ENCODE assay signal across 22 cellular contexts in the genomic region with DNA sequence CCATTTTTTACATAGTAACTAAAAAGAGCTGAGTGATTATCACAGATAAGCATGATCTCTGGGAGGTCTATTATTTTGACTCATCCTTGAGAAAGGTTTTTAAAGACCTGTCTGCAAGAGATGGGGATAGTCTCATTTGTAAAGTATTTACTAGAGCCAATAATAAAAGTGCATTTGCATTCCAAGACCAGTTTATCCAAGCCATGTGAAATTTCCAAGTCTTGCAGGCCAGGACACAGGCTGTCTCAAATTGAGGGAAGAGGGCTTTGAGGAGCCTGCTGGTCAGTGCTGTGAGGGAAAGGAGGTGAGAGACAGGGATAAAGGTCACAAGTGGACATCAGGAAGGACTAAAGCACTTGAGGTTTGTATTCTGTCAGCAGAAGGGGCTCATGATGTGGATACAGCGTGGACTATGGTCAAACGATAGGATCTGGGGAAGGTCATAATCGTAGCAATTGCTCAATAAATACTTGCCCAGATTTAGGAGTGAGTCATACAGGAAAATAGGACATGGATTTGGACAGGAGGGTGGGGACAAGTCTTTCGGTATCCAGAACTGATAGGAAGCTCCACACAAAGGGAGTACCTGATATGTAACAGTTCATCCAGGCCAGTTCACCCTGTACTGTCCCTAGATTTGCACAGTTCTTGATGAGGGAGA. TPM values are rescaled to one million over a fixed set of nuclear protein-coding genes. Genes with fewer than 3 reads are reported as not detected.
A peak's percentile ranks its signal among the peaks of the same experiment; 100 is the strongest.
DNase-seq lines count a peak whose midpoint lies in the region; ATAC-seq, FAIRE-seq and TF ChIP-seq lines count a peak whose summit lies in the region.
"Had no signal": no experiment of that assay in that cellular context is flagged by ENCODE, and none has a peak within 500 bp of the region (broad histone marks: within the 10 kb centered on the region; RNA-seq: fewer than 3 reads in every experiment).

No MANE protein-coding gene starts in this region.

- CTCF ChIA-PET in H1 (lab: Charles Lee; ENCODE audit: partially characterized antibody) (no interaction called here), HepG2 (lab: Yijun Ruan, JAX; ENCODE audit: low intra/inter-chr PET ratio, low total read pairs) (no interaction called here), Calu3 (lab: Charles Lee) (no interaction called here)

- no peak for TF ChIP-seq POLR2A in H1 (IDR thresholded peaks at IDR 0.05; ENCODE audit: control extremely low read depth in 1 of 2, low read depth in 2 of 2, low read length in 2 of 2)
- TF ChIP-seq POLR2A in HepG2 (IDR thresholded peaks at IDR 0.05; ENCODE audit: insufficient read depth in 1 of 2, low read depth in 2 of 2, low read length in 2 of 2) = no peak

- BruUV-seq in HepG2 (replicated peaks; lab: Mats Ljungman, UMichigan) (no TSS peak), Calu3 (replicated peaks; lab: Mats Ljungman, UMichigan) (no TSS peak)

- H2AK5ac ChIP-seq in H1 (ENCODE audit: low read depth, low read length) = no peak overlapping the region

- H3K36me3 ChIP-seq in H1 (ENCODE audit: control insufficient read depth in 2 of 4, insufficient read depth in 4 of 4, low read length in 3 of 4) = no peaks in the 10 kb centered on the region; a peak in 1 of 8 replicates
- H3K36me3 ChIP-seq in HepG2 (replicated peaks in 1 of 2; ENCODE audit: control insufficient read depth in 1 of 2, insufficient read depth in 2 of 2, low read length in 2 of 2) = no peaks in the 10 kb centered on the region
- H3K36me3 ChIP-seq: gastrocnemius medialis, HAP-1, neural progenitor cell, suprapubic skin, WERI-Rb-1 had no signal

- no peaks in the 10 kb centered on the region for H3K79me2 ChIP-seq in H1 (ENCODE audit: control insufficient read depth in 1 of 2, insufficient read depth in 2 of 2, low read length in 2 of 2)
- no peaks in the 10 kb centered on the region for H3K79me2 ChIP-seq in HepG2 (ENCODE audit: insufficient read depth, low read length)

- no peaks in the 10 kb centered on the region; the same call in 1 of the 2 replicates for H3K23me2 ChIP-seq in H1 (ENCODE audit: low read depth, low read length)

- no peak overlapping the region for H4K5ac ChIP-seq in H1 (ENCODE audit: insufficient read length, low read depth, low read length)

- H3K14ac ChIP-seq in H1 (ENCODE audit: insufficient read length) = no peak overlapping the region

- H3K4me1 ChIP-seq in H1 (replicated peaks in 1 of 4; ENCODE audit: control insufficient read depth in 3 of 4, insufficient read depth in 4 of 4, low read length in 3 of 4) (peaks cover 0 to 8% (median 4%) of the 10 kb centered on the region in 4 experiments; a peak in 3 of 7 replicates), HepG2 (ENCODE audit: insufficient read depth, low read length) (peaks cover 31% of the 10 kb centered on the region)
- H3K4me1 ChIP-seq: gastrocnemius medialis, suprapubic skin had no signal

- no peaks in the 10 kb centered on the region for H3K79me1 ChIP-seq in H1 (ENCODE audit: low read depth, low read length)

- H3K4me3 ChIP-seq in H1 (ENCODE audit: extremely low read depth in 1 of 4, insufficient read depth in 2 of 4, low read depth in 3 of 4, low read length in 4 of 4) = no peak overlapping the region
- H3K4me3 ChIP-seq in HepG2 (replicated peaks in 1 of 3; ENCODE audit: insufficient read depth in 1 of 3, low read depth in 2 of 3, low read length in 3 of 3) = no peak overlapping the region
- H3K4me3 ChIP-seq: gastrocnemius medialis, HAP-1, neural progenitor cell, suprapubic skin had no signal

- H3K27me3 ChIP-seq in H1 (replicated peaks in 1 of 4; ENCODE audit: control insufficient read depth in 3 of 4, extremely low read depth in 1 of 4, insufficient read depth in 3 of 4, low read length in 3 of 4) (no peaks in the 10 kb centered on the region), HepG2 (ENCODE audit: control insufficient read depth in 1 of 2, insufficient read depth in 2 of 2, low read length in 2 of 2) (no peaks in the 10 kb centered on the region)
- H3K27me3 ChIP-seq: neural progenitor cell had no signal

- in situ Hi-C loops in HepG2 (cut with HindIII; ENCODE audit: extremely low pct_ligation_motif_present, low pct_unique_long_range_greater_than_20kb) = loop anchor here (10.0 to 25.0 kb wide), 4 partner anchors 179 to 571 kb away; no protein-coding TSS in a partner anchor

- H3K56ac ChIP-seq in H1 (replicated peaks; ENCODE audit: insufficient read length, low read depth, low read length) = no peak overlapping the region

- no peak overlapping the region for H3K27ac Mint-ChIP-seq in activated T-cell treated with anti-CD3 and anti-CD28 coated beads, Interleukin-2, amount 50 U/mL, for 72 hours
- H3K27ac Mint-ChIP-seq in Calu3 (ENCODE audit: unreplicated experiment) = no peak overlapping the region
- H3K27ac Mint-ChIP-seq: activated T-helper 17 cell treated with anti-CD3 and anti-CD28 coated beads, Interleukin-2, amount 50 U/mL, for 72 hours; immature natural killer cell; neural progenitor cell had no signal

- TF ChIP-seq CTCF in H1 (IDR thresholded peaks at IDR 0.05; ENCODE audit: control extremely low read depth in 1 of 3, insufficient read depth in 1 of 3, low read depth in 1 of 3, low read length in 3 of 3) = no peak
- no peak for TF ChIP-seq CTCF in HepG2 (CRISPR knock-in tag; IDR thresholded peaks at IDR 0.05)
- no peak for TF ChIP-seq CTCF in Calu3 (IDR thresholded peaks at IDR 0.05; ENCODE audit: unreplicated experiment)

- WGBS in H1 (ENCODE audit: extremely low coverage in 1 of 2, insufficient coverage in 1 of 2, insufficient read length in 1 of 2, insufficient replicate concordance in 2 of 2, low coverage in 1 of 2, low lambda C conversion rate in 2 of 2, missing lambda C conversion rate in 1 of 2), 2 experiments = 83% methylated on average over 4 of the region's 4 CpGs; no CpG with 5 or more reads in 1 of the 2 experiments
- WGBS in HepG2 (ENCODE audit: low lambda C conversion rate) = 0% methylated on average over 4 of the region's 4 CpGs

- no peak overlapping the region for H3K18ac ChIP-seq in H1 (ENCODE audit: extremely low read depth, low read length)

- H2BK120ac ChIP-seq in H1 (replicated peaks; ENCODE audit: low read depth, low read length) = no peak overlapping the region

- FAIRE-seq in H1 (lab: Jason Lieb, UNC) (no peak), HepG2 (lab: Jason Lieb, UNC) (peak; percentile 65)
- FAIRE-seq: colon had no signal

- H4K8ac ChIP-seq in H1 (ENCODE audit: extremely low read depth, insufficient read depth, low read length) = no peak overlapping the region

- TF ChIP-seq EP300 in H1 (IDR thresholded peaks at IDR 0.05; ENCODE audit: borderline replicate concordance in 1 of 2, low read depth in 2 of 2, low read length in 2 of 2) (no peak), HepG2 (IDR thresholded peaks at IDR 0.05; ENCODE audit: low read depth in 2 of 2, low read length in 2 of 2) (peak in 1 of 2 experiments; percentile 44; a peak in 1 of 4 replicates), HepG2 (CRISPR knock-in tag; IDR thresholded peaks at IDR 0.05; ENCODE audit: borderline replicate concordance) (no peak)

- H2AFZ ChIP-seq in H1 (ENCODE audit: low read length) (no peak overlapping the region), HepG2 (ENCODE audit: low read length) (no peak overlapping the region)
- H2AFZ ChIP-seq: neural progenitor cell had no signal

- H3K9ac ChIP-seq in H1 (replicated peaks in 1 of 4; ENCODE audit: extremely low read depth in 1 of 4, low read depth in 3 of 4, low read length in 3 of 4) = no peak overlapping the region
- no peak overlapping the region for H3K9ac ChIP-seq in HepG2 (ENCODE audit: insufficient read depth, low read depth, low read length)
- H3K9ac ChIP-seq: neural progenitor cell had no signal

- no peak overlapping the region for H3K4me3 Mint-ChIP-seq in activated T-cell treated with anti-CD3 and anti-CD28 coated beads, Interleukin-2, amount 50 U/mL, for 72 hours
- no peak overlapping the region for H3K4me3 Mint-ChIP-seq in Calu3 (ENCODE audit: low read depth, unreplicated experiment)
- H3K4me3 Mint-ChIP-seq: activated T-helper 17 cell treated with anti-CD3 and anti-CD28 coated beads, Interleukin-2, amount 50 U/mL, for 72 hours; immature natural killer cell; neural progenitor cell had no signal

- H3K23ac ChIP-seq in H1 (ENCODE audit: insufficient read length) = no peak overlapping the region

- H3K36me3 Mint-ChIP-seq in activated T-cell treated with anti-CD3 and anti-CD28 coated beads, Interleukin-2, amount 50 U/mL, for 72 hours (ENCODE audit: insufficient read depth in 2 of 2) = no peaks in the 10 kb centered on the region
- H3K36me3 Mint-ChIP-seq in Calu3 (ENCODE audit: insufficient read depth, unreplicated experiment) = no peaks in the 10 kb centered on the region
- H3K36me3 Mint-ChIP-seq: immature natural killer cell had no signal

- H3K27me3 Mint-ChIP-seq in activated T-cell treated with anti-CD3 and anti-CD28 coated beads, Interleukin-2, amount 50 U/mL, for 72 hours (ENCODE audit: low read depth) = peaks cover 21% of the 10 kb centered on the region
- H3K27me3 Mint-ChIP-seq in Calu3 (ENCODE audit: unreplicated experiment) = no peaks in the 10 kb centered on the region

- H3K27ac ChIP-seq in H1 (ENCODE audit: low read depth, low read length) (no peak overlapping the region), HepG2 (ENCODE audit: extremely low read length, insufficient read depth, low read length) (no peak overlapping the region)
- H3K27ac ChIP-seq: gastrocnemius medialis, neural progenitor cell, suprapubic skin, WERI-Rb-1 had no signal

- DNase-seq in AG20443 (ENCODE audit: low spot score) (peak; percentile 13), LoVo (ENCODE audit: low spot score) (peak; percentile 15), H1 (ENCODE audit: low read depth in 1 of 2, low spot score in 2 of 2) (no peak), HepG2 (ENCODE audit: low spot score) (peak; percentile 82), Ammon's horn (ENCODE audit: low spot score) (no peak), Calu3 (no peak)
- no peak for DNase-seq in stimulated activated CD4-positive, alpha-beta T cell treated with anti-CD3 and anti-CD28 coated beads, Interleukin-4, amount 100 ng/mL, for 4 hours
- DNase-seq in activated T-cell treated with anti-CD3 and anti-CD28 coated beads, Interleukin-2, amount 50 U/mL, for 72 hours = no peak
- DNase-seq: AML-193; amniotic stem cell; gastrocnemius medialis; immature natural killer cell; midbrain; NCI-H69; OCI-M1; stimulated activated CD4-positive, alpha-beta T cell treated with anti-CD3 and anti-CD28 coated beads, Interleukin-4, amount 100 ng/mL, for 24 hours; WERI-Rb-1 had no signal

- peak; percentile 91 for ATAC-seq in HepG2
- no peak for ATAC-seq in activated T-cell treated with anti-CD3 and anti-CD28 coated beads, Interleukin-2, amount 50 U/mL, for 72 hours (replicated peaks in 1 of 2)
- ATAC-seq: activated T-helper 17 cell treated with anti-CD3 and anti-CD28 coated beads, Interleukin-2, amount 50 U/mL, for 72 hours; gastrocnemius medialis had no signal

- H3K9me3 ChIP-seq in H1 (ENCODE audit: insufficient read depth in 2 of 2, low read depth in 1 of 2, low read length in 1 of 2) (no peaks in the 10 kb centered on the region), HepG2 (ENCODE audit: low read length) (no peaks in the 10 kb centered on the region)
- H3K9me3 ChIP-seq: gastrocnemius medialis, HAP-1, suprapubic skin had no signal

- H4K91ac ChIP-seq in H1 (replicated peaks; ENCODE audit: insufficient read length, low read length) = no peak overlapping the region

- H3K4ac ChIP-seq in H1 (replicated peaks; ENCODE audit: insufficient read length, low read depth, low read length) = peak overlapping the region; percentile 8

- no peak overlapping the region for H2BK12ac ChIP-seq in H1 (ENCODE audit: low read depth, low read length)

- H3K4me2 ChIP-seq in H1 (ENCODE audit: insufficient read depth in 1 of 2, low read depth in 2 of 2, low read length in 2 of 2) (no peak overlapping the region), HepG2 (ENCODE audit: low read depth, low read length) (peak overlapping the region; percentile 34)
- H3K4me2 ChIP-seq: neural progenitor cell had no signal

- no peaks in the 10 kb centered on the region for H3K4me1 Mint-ChIP-seq in activated T-cell treated with anti-CD3 and anti-CD28 coated beads, Interleukin-2, amount 50 U/mL, for 72 hours (ENCODE audit: low read depth)
- H3K4me1 Mint-ChIP-seq in Calu3 (ENCODE audit: low read depth, unreplicated experiment) = peaks cover 11% of the 10 kb centered on the region
- H3K4me1 Mint-ChIP-seq: activated T-helper 17 cell treated with anti-CD3 and anti-CD28 coated beads, Interleukin-2, amount 50 U/mL, for 72 hours had no signal

- H4K20me1 ChIP-seq in H1 (replicated peaks in 1 of 2; ENCODE audit: control insufficient read depth in 1 of 2, insufficient read depth in 2 of 2, low read length in 2 of 2) (no peaks in the 10 kb centered on the region), HepG2 (ENCODE audit: insufficient read depth, low read length) (no peaks in the 10 kb centered on the region)

- H2BK5ac ChIP-seq in H1 (ENCODE audit: low read depth, low read length) = no peak overlapping the region

- POLR2A ChIA-PET in H1 (lab: Charles Lee; ENCODE audit: partially characterized antibody) = no interaction called here
- POLR2A ChIA-PET in HepG2 (lab: Yijun Ruan, JAX) = no interaction called here

- H3K9me3 Mint-ChIP-seq in activated T-cell treated with anti-CD3 and anti-CD28 coated beads, Interleukin-2, amount 50 U/mL, for 72 hours = no peaks in the 10 kb centered on the region
- H3K9me3 Mint-ChIP-seq in Calu3 (ENCODE audit: low read depth, unreplicated experiment) = no peaks in the 10 kb centered on the region
- H3K9me3 Mint-ChIP-seq: activated T-helper 17 cell treated with anti-CD3 and anti-CD28 coated beads, Interleukin-2, amount 50 U/mL, for 72 hours; immature natural killer cell had no signal

- TF ChIP-seq RAD21 in H1 (IDR thresholded peaks at IDR 0.05 in 1 of 2, conservative IDR thresholded peaks at IDR 0.05 in 1 of 2; ENCODE audit: low read depth in 2 of 2, low read length in 2 of 2) (no peak), HepG2 (CRISPR knock-in tag; IDR thresholded peaks at IDR 0.05) (no peak)

- no peak overlapping the region for H2BK15ac ChIP-seq in H1 (ENCODE audit: low read length)

- intact Hi-C loops in HepG2 (cut with micrococcal nuclease; ENCODE audit: unreplicated experiment) = no loop called here
- intact Hi-C loops in Calu3 (cut with micrococcal nuclease; ENCODE audit: unreplicated experiment) = no loop called here

- H2BK20ac ChIP-seq in H1 (ENCODE audit: low read length) = no peak overlapping the region

RNA-seq across cellular contexts. Expression of a gene that starts 6.6 kb away (rescaled TPM):
- 53.8 and 56.5 TPM in 2 replicates for total RNA-seq in H1 (2021; fragmentation: NEBNext Ultra II Directional; extraction: Animal tissue kit (Norgen Biotek cat#: 25700))
- 12.4 and 15.0 TPM in 2 replicates for polyA plus RNA-seq in H1 (2011; rRNA removed)
- polyA plus RNA-seq in H1 (2011; cell fraction: cytosol; rRNA removed) = 19.3 TPM
- 17.3 TPM for polyA plus RNA-seq in H1 (2011; cell fraction: nucleus; rRNA removed)
- 19.6 to 43.7 TPM (median 29.0 TPM) in 4 replicates for polyA plus RNA-seq in H1 (2012, experiment 1 of 2)
- 2.8 TPM for polyA plus RNA-seq in H1 (2012, experiment 2 of 2)
- polyA plus RNA-seq in H1 (2013, experiment 1 of 2) = 73.3 TPM
- 72.4 TPM for polyA plus RNA-seq in H1 (2013, experiment 2 of 2)
- 59.4 and 75.0 TPM in 2 replicates for polyA minus RNA-seq in H1 (2011; rRNA and poly(A)+ RNA removed)
- polyA minus RNA-seq in H1 (2011; cell fraction: cytosol; rRNA and poly(A)+ RNA removed) = 22.8 TPM
- 33.8 TPM for polyA minus RNA-seq in H1 (2011; cell fraction: nucleus; rRNA and poly(A)+ RNA removed)
- 14.6 and 18.6 TPM in 2 replicates for total RNA-seq in HepG2 (2016; rRNA removed; fragmentation: Illumina TruSeq; extraction: Trizol)
- total RNA-seq in HepG2 (2016; cell fraction: cytosol; rRNA removed; fragmentation: Illumina TruSeq; extraction: Trizol; ENCODE audit: low read depth) = 2.2 TPM in 2 replicates
- 13.2 and 17.8 TPM in 2 replicates for total RNA-seq in HepG2 (2016; cell fraction: insoluble cytoplasmic fraction; rRNA removed; fragmentation: Illumina TruSeq; extraction: Trizol)
- total RNA-seq in HepG2 (2016; cell fraction: membrane; rRNA removed; fragmentation: Illumina TruSeq; extraction: Trizol) = 6.8 and 7.7 TPM in 2 replicates
- 26.3 and 30.4 TPM in 2 replicates for total RNA-seq in HepG2 (2016; cell fraction: nucleus; rRNA removed; fragmentation: Illumina TruSeq; extraction: Trizol)
- 27.6 and 36.1 TPM in 2 replicates for polyA plus RNA-seq in HepG2 (2011; rRNA removed)
- 26.1 and 29.9 TPM in 2 replicates for polyA plus RNA-seq in HepG2 (2011; cell fraction: cytosol; rRNA removed)
- 12.8 and 13.4 TPM in 2 replicates for polyA plus RNA-seq in HepG2 (2011; cell fraction: nucleus; rRNA removed)
- 71.4 and 72.2 TPM in 2 replicates for polyA plus RNA-seq in HepG2 (2012)
- 1.3 TPM in 2 replicates for polyA plus RNA-seq in HepG2 (2016; cell fraction: cytosol; fragmentation: Illumina TruSeq; extraction: Trizol; ENCODE audit: low read depth)
- polyA plus RNA-seq in HepG2 (2016; cell fraction: insoluble cytoplasmic fraction; fragmentation: Illumina TruSeq; extraction: Trizol; ENCODE audit: low read depth) = 12.0 and 12.8 TPM in 2 replicates
- 3.5 and 4.5 TPM in 2 replicates for polyA plus RNA-seq in HepG2 (2016; cell fraction: membrane; fragmentation: Illumina TruSeq; extraction: Trizol; ENCODE audit: low read depth)
- polyA plus RNA-seq in HepG2 (2016; cell fraction: nucleus; fragmentation: Illumina TruSeq; extraction: Trizol; ENCODE audit: insufficient read depth, low read depth) = 23.8 and 24.4 TPM in 2 replicates
- 0.23 and 58.1 TPM in 2 replicates for polyA minus RNA-seq in HepG2 (2011; rRNA and poly(A)+ RNA removed; ENCODE audit: low replicate concordance)
- 47.6 and 51.6 TPM in 2 replicates for polyA minus RNA-seq in HepG2 (2011; cell fraction: cytosol; rRNA and poly(A)+ RNA removed)
- 50.2 and 52.5 TPM in 2 replicates for polyA minus RNA-seq in HepG2 (2011; cell fraction: nucleus; rRNA and poly(A)+ RNA removed)
- under 1 TPM in 1 of 2 donors, not detected in 1; 0.07 TPM for total RNA-seq in activated T-cell treated with anti-CD3 and anti-CD28 coated beads, Interleukin-2, amount 50 U/mL, for 72 hours
- 1.5 and 2.3 TPM in 2 replicates for total RNA-seq in Calu3 (2022)

Comparison
In these comparisons a context has a peak if more than half of its experiments do, and no peak if none do; other contexts are left out.
1. DNase-seq: peak in AG20443 (single experiment), LoVo (single experiment) and HepG2 (single experiment); none in H1 (0 of 2), stimulated activated CD4-positive, alpha-beta T cell treated with anti-CD3 and anti-CD28 coated beads, Interleukin-4, amount 100 ng/mL, for 4 hours (0 of 2), Ammon's horn (single experiment), activated T-cell treated with anti-CD3 and anti-CD28 coated beads, Interleukin-2, amount 50 U/mL, for 72 hours (0 of 2) and Calu3 (single experiment).